ENCODE assay signal across 12 cellular contexts in genomic region chr12:64678248-64678647, GRCh38.
DNase-seq lines count a peak whose midpoint lies in the region; ATAC-seq and TF ChIP-seq lines count a peak whose summit lies in the region.
"Had no signal": no experiment of that assay in that cellular context is flagged by ENCODE, and none has a peak within 500 bp of the region (broad histone marks: within the 10 kb centered on the region; RNA-seq: fewer than 3 reads in every experiment).

No MANE protein-coding gene starts in this region.

- H3K4me3 Mint-ChIP-seq in activated T-helper 2 cell treated with anti-CD3 and anti-CD28 coated beads, Interferon-gamma antibody, Interleukin-2, Interleukin-4, amounts not matched to agents 10 μg/mL and 5 μg/mL and 100 μg/mL, durations not matched to agents 14 hours and 24 hours and 36 hours (ENCODE audit: low read depth): no peak overlapping the region
- H3K4me3 Mint-ChIP-seq: activated T-cell treated with anti-CD3 and anti-CD28 coated beads, Interleukin-2, amount 50 U/mL, for 4 hours had no signal

- peak; percentile 66 for TF ChIP-seq CTCF in 22Rv1 (IDR thresholded peaks at IDR 0.05)

- ATAC-seq in right cardiac atrium (no peak), HG02884 (IDR thresholded peaks at IDR 0.05; ENCODE audit: unreplicated experiment) (no peak)
- ATAC-seq: activated T-cell treated with anti-CD3 and anti-CD28 coated beads, Interleukin-2, amount 50 U/mL, for 4 hours had no signal

- H3K27me3 ChIP-seq in right cardiac atrium (ENCODE audit: control insufficient read depth, insufficient read depth): no peaks in the 10 kb centered on the region

- H3K36me3 Mint-ChIP-seq in activated T-helper 2 cell treated with anti-CD3 and anti-CD28 coated beads, Interferon-gamma antibody, Interleukin-2, Interleukin-4, amounts not matched to agents 10 μg/mL and 5 μg/mL and 100 μg/mL, durations not matched to agents 14 hours and 24 hours and 36 hours (ENCODE audit: low read depth): peaks cover 10% of the 10 kb centered on the region

- 85% methylated on average over 2 of the region's 2 CpGs for WGBS in right cardiac atrium

- no peak overlapping the region for H3K27ac Mint-ChIP-seq in activated T-helper 2 cell treated with anti-CD3 and anti-CD28 coated beads, Interferon-gamma antibody, Interleukin-2, Interleukin-4, amounts not matched to agents 10 μg/mL and 5 μg/mL and 100 μg/mL, durations not matched to agents 14 hours and 24 hours and 36 hours

- H3K9me3 ChIP-seq in right cardiac atrium (ENCODE audit: control insufficient read depth, low read length): no peaks in the 10 kb centered on the region

- H3K4me3 ChIP-seq in right cardiac atrium (ENCODE audit: low read length): no peak overlapping the region

- H3K4me1 Mint-ChIP-seq in activated T-helper 2 cell treated with anti-CD3 and anti-CD28 coated beads, Interferon-gamma antibody, Interleukin-2, Interleukin-4, amounts not matched to agents 10 μg/mL and 5 μg/mL and 100 μg/mL, durations not matched to agents 14 hours and 24 hours and 36 hours (ENCODE audit: low read depth): peaks cover 70% of the 10 kb centered on the region

- DNase-seq in DMS53 treated with DMSO at 0.1 percent for 48 hours (lab: John Stamatoyannopoulos, UW; ENCODE audit: unreplicated experiment) (peak; percentile 16), SW480 (ENCODE audit: low spot score) (peak; percentile 28), right cardiac atrium (no peak), SKM-1 (lab: John Stamatoyannopoulos, UW; ENCODE audit: unreplicated experiment) (no peak), CD1c-positive myeloid dendritic cell (ENCODE audit: extremely low spot score) (no peak)
- no peak for DNase-seq in activated T-helper 2 cell treated with anti-CD3 and anti-CD28 coated beads, Interferon-gamma antibody, Interleukin-2, Interleukin-4, amounts not matched to agents 10 μg/mL and 5 μg/mL and 100 μg/mL, durations not matched to agents 14 hours and 24 hours and 36 hours (ENCODE audit: low spot score)
- DNase-seq: activated T-cell treated with anti-CD3 and anti-CD28 coated beads, Interleukin-2, amount 50 U/mL, for 4 hours; effector CD8-positive, alpha-beta T cell; islet precursor cell; SHP77 had no signal

- intact Hi-C loops in right cardiac atrium (cut with DNase I): loop anchor here in 1 of 4 donors (10.0 kb wide), 1 partner anchor 63 kb away; the partner anchor contains the start of gene RASSF3
- intact Hi-C loops in activated T-helper 2 cell treated with anti-CD3 and anti-CD28 coated beads, Interferon-gamma antibody, Interleukin-2, Interleukin-4, amounts not matched to agents 10 μg/mL and 5 μg/mL and 100 μg/mL, durations not matched to agents 14 hours and 24 hours and 36 hours (cut with micrococcal nuclease): no loop called here

- H3K9me3 Mint-ChIP-seq in activated T-helper 2 cell treated with anti-CD3 and anti-CD28 coated beads, Interferon-gamma antibody, Interleukin-2, Interleukin-4, amounts not matched to agents 10 μg/mL and 5 μg/mL and 100 μg/mL, durations not matched to agents 14 hours and 24 hours and 36 hours: no peaks in the 10 kb centered on the region
- H3K9me3 Mint-ChIP-seq: activated T-cell treated with anti-CD3 and anti-CD28 coated beads, Interleukin-2, amount 50 U/mL, for 4 hours had no signal

- H3K27me3 Mint-ChIP-seq in activated T-helper 2 cell treated with anti-CD3 and anti-CD28 coated beads, Interferon-gamma antibody, Interleukin-2, Interleukin-4, amounts not matched to agents 10 μg/mL and 5 μg/mL and 100 μg/mL, durations not matched to agents 14 hours and 24 hours and 36 hours (ENCODE audit: low read depth): no peaks in the 10 kb centered on the region

- 0 out of 2 replicates have a peak overlapping the region, but pooled peaks have one; percentile 9 for H3K27ac ChIP-seq in 22Rv1
- peak overlapping the region; percentile 61 for H3K27ac ChIP-seq in right cardiac atrium (ENCODE audit: low read length)

- peaks cover 19% of the 10 kb centered on the region for H3K4me1 ChIP-seq in right cardiac atrium (ENCODE audit: control insufficient read depth, insufficient read depth, low read length)

Comparison
In these comparisons a context has a peak if more than half of its experiments do, and no peak if none do; other contexts are left out.
1. DNase-seq: peak in DMS53 treated with DMSO at 0.1 percent for 48 hours (single experiment) and SW480 (single experiment); none in right cardiac atrium (0 of 3), SKM-1 (single experiment), CD1c-positive myeloid dendritic cell (single experiment) and activated T-helper 2 cell treated with anti-CD3 and anti-CD28 coated beads, Interferon-gamma antibody, Interleukin-2, Interleukin-4, amounts not matched to agents 10 μg/mL and 5 μg/mL and 100 μg/mL, durations not matched to agents 14 hours and 24 hours and 36 hours (single experiment).